12 cellular contexts compared by ENCODE assay signal in genomic region chr4:152258804-152259708, GRCh38.
A peak's percentile ranks its signal among the peaks of the same experiment; 100 is the strongest.
DNase-seq lines count a peak whose midpoint lies in the region; ATAC-seq, FAIRE-seq and TF ChIP-seq lines count a peak whose summit lies in the region.
"Had no signal": no experiment of that assay in that cellular context is flagged by ENCODE, and none has a peak within 500 bp of the region (broad histone marks: within the 10 kb centered on the region; RNA-seq: fewer than 3 reads in every experiment).

No MANE protein-coding gene starts in this region.

- peak overlapping the region; percentile 43 for H4K91ac ChIP-seq in neuronal stem cell (ENCODE audit: low read depth, low read length, poor library complexity)

- H3K27ac ChIP-seq in endothelial cell of umbilical vein (ENCODE audit: insufficient read depth, low read depth, low read length), result peak overlapping the region; percentile 96
- peak overlapping the region; percentile 53 for H3K27ac ChIP-seq in neuronal stem cell (replicated peaks; ENCODE audit: low read length)
- no peak overlapping the region for H3K27ac ChIP-seq in OCI-LY7 (ENCODE audit: low read depth, low read length, poor library complexity, severe bottlenecking)
- H3K27ac ChIP-seq: Peyer's patch had no signal

- BruUV-seq in endothelial cell of umbilical vein (replicated peaks; lab: Mats Ljungman, UMichigan) (TSS peak; percentile 79), OCI-LY7 (replicated peaks; lab: Mats Ljungman, UMichigan) (no TSS peak)

- intact Hi-C loops in endothelial cell of umbilical vein (cut with micrococcal nuclease), result loop anchor here (1.0 to 5.0 kb wide), 4 partner anchors 15 to 423 kb away; no protein-coding TSS in a partner anchor
- intact Hi-C loops in OCI-LY7 (cut with micrococcal nuclease; ENCODE audit: unreplicated experiment), result no loop called here

- no peak overlapping the region for H2BK12ac ChIP-seq in neuronal stem cell (ENCODE audit: low read length)

- no peaks in the 10 kb centered on the region for H3K9me1 ChIP-seq in endothelial cell of umbilical vein (replicated peaks; ENCODE audit: control insufficient read depth, extremely low read depth, insufficient read depth, low read length)

- H3K23ac ChIP-seq in neuronal stem cell (ENCODE audit: low read depth, low read length, poor library complexity), result no peak overlapping the region

- H3K14ac ChIP-seq in neuronal stem cell (ENCODE audit: low read length), result no peak overlapping the region

- peak overlapping the region; percentile 23 for H3K4me2 ChIP-seq in endothelial cell of umbilical vein (ENCODE audit: insufficient read depth, low read length)
- no peak overlapping the region for H3K4me2 ChIP-seq in neuronal stem cell (ENCODE audit: insufficient read depth, low read length, poor library complexity, severe bottlenecking)
- no peak overlapping the region for H3K4me2 ChIP-seq in OCI-LY7 (ENCODE audit: low read length)

- peak; percentile 76 for FAIRE-seq in endothelial cell of umbilical vein (lab: Jason Lieb, UNC)

- no peaks in the 10 kb centered on the region for H3K9me3 ChIP-seq in endothelial cell of umbilical vein (replicated peaks; ENCODE audit: control insufficient read depth, insufficient read depth, low read length)
- H3K9me3 ChIP-seq in neuronal stem cell (replicated peaks in 1 of 2; ENCODE audit: control insufficient read depth in 2 of 2, insufficient read depth in 1 of 2, low read depth in 1 of 2, low read length in 2 of 2), result peaks cover 0 to 2% of the 10 kb centered on the region in 2 donors
- H3K9me3 ChIP-seq in OCI-LY7 (ENCODE audit: low read length), result 0 out of 2 replicates have a peak, but pooled peaks cover 11% of the 10 kb centered on the region
- H3K9me3 ChIP-seq: Peyer's patch had no signal

- peaks cover 47% of the 10 kb centered on the region for H3K4me1 ChIP-seq in endothelial cell of umbilical vein (ENCODE audit: control insufficient read depth, extremely low read depth, insufficient read depth, low read length)
- H3K4me1 ChIP-seq in neuronal stem cell (ENCODE audit: control insufficient read depth in 2 of 2, insufficient read depth in 1 of 2, low read depth in 1 of 2, low read length in 2 of 2), result peaks cover 7 to 11% of the 10 kb centered on the region in 2 donors
- H3K4me1 ChIP-seq in OCI-LY7 (ENCODE audit: insufficient read depth, low read length, poor library complexity, severe bottlenecking), result no peaks in the 10 kb centered on the region
- H3K4me1 ChIP-seq: Peyer's patch had no signal

- H3K9me2 ChIP-seq in OCI-LY7 (ENCODE audit: insufficient read depth, low read length), result no peaks in the 10 kb centered on the region

- H3K79me2 ChIP-seq in endothelial cell of umbilical vein (ENCODE audit: control insufficient read depth, insufficient read depth, low read length), result no peaks in the 10 kb centered on the region
- H3K79me2 ChIP-seq in OCI-LY7 (ENCODE audit: insufficient read depth, low read depth, low read length), result no peaks in the 10 kb centered on the region

- no peak for TF ChIP-seq CTCF in endothelial cell of umbilical vein (IDR thresholded peaks at IDR 0.05; ENCODE audit: extremely low read depth in 1 of 2, insufficient read depth in 1 of 2, low read depth in 1 of 2, low read length in 2 of 2)
- no peak for TF ChIP-seq CTCF in OCI-LY7 (conservative IDR thresholded peaks at IDR 0.05; ENCODE audit: low read length)

- TF ChIP-seq POLR2A in endothelial cell of umbilical vein (IDR thresholded peaks at IDR 0.05; ENCODE audit: low read depth, low read length), result no peak

- no peak overlapping the region for H3K4ac ChIP-seq in neuronal stem cell (ENCODE audit: low read length)

- no peaks in the 10 kb centered on the region for H4K20me1 ChIP-seq in endothelial cell of umbilical vein (replicated peaks; ENCODE audit: control insufficient read depth, extremely low read depth, insufficient read depth, low read length)
- no peaks in the 10 kb centered on the region for H4K20me1 ChIP-seq in OCI-LY7 (ENCODE audit: insufficient read depth, low read length)

- ATAC-seq in GM18511 (IDR thresholded peaks at IDR 0.05; ENCODE audit: unreplicated experiment), result no peak
- ATAC-seq in GM21360 (IDR thresholded peaks at IDR 0.05; ENCODE audit: unreplicated experiment), result no peak
- ATAC-seq: activated T-cell treated with anti-CD3 and anti-CD28 coated beads, Interleukin-2, amount 50 U/mL, for 72 hours had no signal

- no peak overlapping the region for H4K8ac ChIP-seq in neuronal stem cell (ENCODE audit: low read depth, low read length)

- H2BK5ac ChIP-seq in neuronal stem cell (ENCODE audit: low read length), result peak overlapping the region; percentile 7

- H3K79me1 ChIP-seq in neuronal stem cell (ENCODE audit: low read depth, low read length), result no peaks in the 10 kb centered on the region

- CTCF ChIA-PET in endothelial cell of umbilical vein (lab: Charles Lee) (interaction anchor here (0.6 kb wide), 1 partner anchor 16 kb away, joined by 3 read pairs; no protein-coding TSS in a partner anchor), OCI-LY7 (lab: Charles Lee; ENCODE audit: unreplicated experiment) (no interaction called here)

- POLR2A ChIA-PET in endothelial cell of umbilical vein (lab: Charles Lee) (no interaction called here), OCI-LY7 (lab: Charles Lee) (no interaction called here)

- DNase-seq in GM04504 (ENCODE audit: low read depth), result peak; percentile 48
- peak; percentile 42 for DNase-seq in NCI-H2227 treated with DMSO at 0.1 percent for 48 hours (lab: John Stamatoyannopoulos, UW)
- DNase-seq in endothelial cell of umbilical vein (ENCODE audit: low read depth, low spot score), result peak; percentile 94
- no peak for DNase-seq in neuronal stem cell (ENCODE audit: low spot score)
- no peak for DNase-seq in retina
- DNase-seq in OCI-LY7 (ENCODE audit: low spot score), result no peak
- DNase-seq: activated T-cell treated with anti-CD3 and anti-CD28 coated beads, Interleukin-2, amount 50 U/mL, for 72 hours; head of caudate nucleus; Peyer's patch; stimulated activated naive CD4-positive, alpha-beta T cell had no signal

- H3K27me3 ChIP-seq in endothelial cell of umbilical vein (ENCODE audit: control insufficient read depth in 2 of 2, insufficient read depth in 2 of 2, low read length in 2 of 2), result no peaks in the 10 kb centered on the region
- no peaks in the 10 kb centered on the region for H3K27me3 ChIP-seq in neuronal stem cell (ENCODE audit: control insufficient read depth in 3 of 3, insufficient read depth in 3 of 3, low read depth in 1 of 3, low read length in 3 of 3)
- H3K27me3 ChIP-seq: Peyer's patch had no signal

- H3K36me3 ChIP-seq in endothelial cell of umbilical vein (ENCODE audit: control insufficient read depth in 2 of 2, extremely low read depth in 1 of 2, insufficient read depth in 2 of 2, low read length in 2 of 2) (no peaks in the 10 kb centered on the region), neuronal stem cell (replicated peaks in 1 of 2; ENCODE audit: control insufficient read depth in 2 of 2, insufficient read depth in 2 of 2, low read length in 2 of 2) (no peaks in the 10 kb centered on the region), OCI-LY7 (ENCODE audit: insufficient read depth, low read length) (no peaks in the 10 kb centered on the region)
- H3K36me3 ChIP-seq: Peyer's patch had no signal

- H2BK15ac ChIP-seq in neuronal stem cell (ENCODE audit: low read length), result peak overlapping the region; percentile 67

- H3K4me3 ChIP-seq in endothelial cell of umbilical vein (replicated peaks in 1 of 3; ENCODE audit: insufficient read depth in 1 of 3, low read depth in 1 of 3, low read length in 3 of 3), result no peak overlapping the region
- no peak overlapping the region for H3K4me3 ChIP-seq in neuronal stem cell (ENCODE audit: low read length in 2 of 2)
- H3K4me3 ChIP-seq in OCI-LY7 (ENCODE audit: low read depth, low read length, poor library complexity, severe bottlenecking), result no peak overlapping the region
- H3K4me3 ChIP-seq: Peyer's patch had no signal

- H3K18ac ChIP-seq in neuronal stem cell (ENCODE audit: low read length), result peak overlapping the region; percentile 83

- H3K9ac ChIP-seq in endothelial cell of umbilical vein (replicated peaks; ENCODE audit: extremely low read depth, insufficient read depth, low read length), result peak overlapping the region; percentile 68
- H3K9ac ChIP-seq in neuronal stem cell (ENCODE audit: low read depth, low read length, poor library complexity), result no peak overlapping the region

- H2AK5ac ChIP-seq in neuronal stem cell (ENCODE audit: low read depth, low read length), result peak overlapping the region; percentile 75

- H2AFZ ChIP-seq in endothelial cell of umbilical vein (ENCODE audit: low read depth, low read length) (peak overlapping the region; percentile 66), neuronal stem cell (ENCODE audit: low read length) (peak overlapping the region; percentile 67), OCI-LY7 (ENCODE audit: low read length) (no peak overlapping the region)

- dilution Hi-C loops in endothelial cell of umbilical vein (cut with MboI; ENCODE audit: extremely low pct_ligation_motif_present, low sequenced_read_pairs), result no loop called here

- WGBS in neuronal stem cell (ENCODE audit: extremely low coverage in 2 of 2, insufficient read length in 2 of 2, insufficient replicate concordance in 1 of 2), 2 donors, result no CpG with 5 or more reads among the region's 8 CpGs

- H2BK120ac ChIP-seq in neuronal stem cell (ENCODE audit: low read depth, low read length), result peak overlapping the region; percentile 87

TF ChIP-seq in endothelial cell of umbilical vein, 7 proteins besides CTCF, POLR2A, EP300 and RAD21:
- no peak for TF ChIP-seq EZH2 (IDR thresholded peaks at IDR 0.05; ENCODE audit: borderline replicate concordance, low read depth, low read length, severe bottlenecking)
- peak; percentile 78 for TF ChIP-seq GATA2 (IDR thresholded peaks at IDR 0.05; ENCODE audit: insufficient read depth, insufficient read length, low read depth, low read length)
- no peak for TF ChIP-seq MAX (IDR thresholded peaks at IDR 0.05; ENCODE audit: insufficient read depth, insufficient read length)
- TF ChIP-seq JUN (IDR thresholded peaks at IDR 0.05; ENCODE audit: borderline replicate concordance, insufficient read depth, insufficient read length, low read depth), result peak; percentile 79
- TF ChIP-seq FOS (IDR thresholded peaks at IDR 0.05; ENCODE audit: borderline replicate concordance, insufficient read depth, low read length), result peak; percentile 72
- TF ChIP-seq POLR2AphosphoS5 (IDR thresholded peaks at IDR 0.05; ENCODE audit: insufficient read depth, low read depth, low read length), result peak; percentile 64
- no peak for TF ChIP-seq MYC (IDR thresholded peaks at IDR 0.05; ENCODE audit: low read depth, low read length)

Comparison
In these comparisons a context has a peak if more than half of its experiments do, and no peak if none do; other contexts are left out.
1. DNase-seq: peak in GM04504 (single experiment), NCI-H2227 treated with DMSO at 0.1 percent for 48 hours (single experiment) and endothelial cell of umbilical vein (single experiment); none in neuronal stem cell (single experiment), retina (single experiment) and OCI-LY7 (single experiment).